8 cellular contexts compared by ENCODE assay signal in genomic region chr6:125789576-125790402, GRCh38. TPM values are rescaled to one million over a fixed set of nuclear protein-coding genes. Genes with fewer than 3 reads are reported as not detected.
DNase-seq lines count a peak whose midpoint lies in the region; ATAC-seq and TF ChIP-seq lines count a peak whose summit lies in the region.

No MANE protein-coding gene starts in this region.

- peaks cover 18% of the 10 kb centered on the region for H3K4me1 ChIP-seq in HUES64 (ENCODE audit: insufficient read depth, low read length)
- H3K4me1 ChIP-seq in OCI-LY3 (ENCODE audit: low read length): peaks cover 37% of the 10 kb centered on the region
- H3K4me1 ChIP-seq in neuron (ENCODE audit: insufficient read depth, low read length): peaks cover 19% of the 10 kb centered on the region

- peaks cover 6% of the 10 kb centered on the region; the same call in 1 of the 2 replicates for H4K20me1 ChIP-seq in OCI-LY3 (ENCODE audit: insufficient read depth, low read length)

- H3K27me3 ChIP-seq in HUES64 (ENCODE audit: insufficient read depth, low read length): no peaks in the 10 kb centered on the region
- H3K27me3 ChIP-seq in OCI-LY3 (ENCODE audit: low read depth, low read length): no peaks in the 10 kb centered on the region
- no peaks in the 10 kb centered on the region for H3K27me3 ChIP-seq in neuron (ENCODE audit: insufficient read depth, low read length)

- no peak for TF ChIP-seq CTCF in OCI-LY3 (IDR thresholded peaks at IDR 0.05; ENCODE audit: low read depth, low read length)

- peak overlapping the region; percentile 98 for H3K4me2 ChIP-seq in OCI-LY3 (ENCODE audit: low read length)

- H2AFZ ChIP-seq in OCI-LY3 (ENCODE audit: low read depth, low read length) (peak overlapping the region; percentile 69), neuron (ENCODE audit: low read depth, low read length) (peak overlapping the region; percentile 98)

- ATAC-seq in GM21390 (IDR thresholded peaks at IDR 0.05; ENCODE audit: unreplicated experiment) (peak; percentile 22), GM19463 (IDR thresholded peaks at IDR 0.05; ENCODE audit: unreplicated experiment) (no peak)

- H3K4me3 ChIP-seq in HUES64 (ENCODE audit: low read length): peak overlapping the region; percentile 82
- H3K4me3 ChIP-seq in OCI-LY3 (ENCODE audit: low read length): peak overlapping the region; percentile 96
- H3K4me3 ChIP-seq in neuron (ENCODE audit: low read length): peak overlapping the region; percentile 68

- 9% methylated on average over 21 of the region's 21 CpGs for WGBS in HUES64

- H3K79me2 ChIP-seq in OCI-LY3 (ENCODE audit: low read length): peaks cover 39% of the 10 kb centered on the region

- no peaks in the 10 kb centered on the region for H3K36me3 ChIP-seq in HUES64 (ENCODE audit: insufficient read depth, low read length)
- H3K36me3 ChIP-seq in OCI-LY3 (replicated peaks; ENCODE audit: low read depth, low read length): no peaks in the 10 kb centered on the region
- no peaks in the 10 kb centered on the region for H3K36me3 ChIP-seq in neuron (ENCODE audit: insufficient read depth, low read length)

- peak overlapping the region; percentile 85 for H3K9ac ChIP-seq in HUES64 (ENCODE audit: low read depth, low read length)
- H3K9ac ChIP-seq in OCI-LY3 (ENCODE audit: low read length): peak overlapping the region; percentile 85

- DNase-seq in COLO668 (lab: John Stamatoyannopoulos, UW; ENCODE audit: unreplicated experiment) (peak; percentile 54), foreskin melanocyte (peak; percentile 57)
- DNase-seq in activated effector memory CD4-positive, alpha-beta T cell treated with Interleukin-2 at 50 U/mL for 16 hours: peak; percentile 44

- no peaks in the 10 kb centered on the region for H3K9me3 ChIP-seq in HUES64 (ENCODE audit: insufficient read depth, low read depth, low read length)
- H3K9me3 ChIP-seq in OCI-LY3 (ENCODE audit: insufficient read depth, low read length): no peaks in the 10 kb centered on the region
- no peaks in the 10 kb centered on the region for H3K9me3 ChIP-seq in neuron (ENCODE audit: low read length)

- H3K27ac ChIP-seq in HUES64 (ENCODE audit: low read depth, low read length) (peak overlapping the region; percentile 34; the same call in 1 of the 2 replicates), OCI-LY3 (ENCODE audit: low read length) (peak overlapping the region; percentile 60)

RNA-seq across cellular contexts. Expression of gene NCOA7, which starts 1.0 kb away (rescaled TPM):
- polyA plus RNA-seq in HUES64 (2013, experiment 1 of 2): 2.4 TPM
- polyA plus RNA-seq in HUES64 (2013, experiment 2 of 2): 4.3 TPM

RNA-seq across cellular contexts. Expression of gene HEY2, which starts 40.4 kb away (rescaled TPM):
- 4.9 TPM for polyA plus RNA-seq in HUES64 (2013, experiment 1 of 2)
- polyA plus RNA-seq in HUES64 (2013, experiment 2 of 2): 5.7 TPM
